27 cellular contexts compared by ENCODE assay signal in genomic region chr17:41366070-41366469, GRCh38. TPM values are rescaled to one million over a fixed set of nuclear protein-coding genes. Genes with fewer than 3 reads are reported as not detected.
"Had no signal": no experiment of that assay in that cellular context is flagged by ENCODE, and none has a peak within 500 bp of the region (broad histone marks: within the 10 kb centered on the region; RNA-seq: fewer than 3 reads in every experiment).

No MANE protein-coding gene starts in this region.

- H3K4me3 ChIP-seq: coronary artery, dorsolateral prefrontal cortex, esophagus squamous epithelium, gastroesophageal sphincter, heart left ventricle, left lung, lower lobe of right lung, mucosa of descending colon had no signal

- H3K4me1 Mint-ChIP-seq: naive B cell had no signal

- H3K4me3 Mint-ChIP-seq: naive B cell had no signal

- H3K27ac Mint-ChIP-seq: naive B cell had no signal

- H3K4me1 ChIP-seq: gastroesophageal sphincter, heart left ventricle, left lung, lower lobe of right lung had no signal

- H3K27me3 ChIP-seq: esophagus squamous epithelium, gastroesophageal sphincter had no signal

- H3K36me3 ChIP-seq: esophagus squamous epithelium, gastroesophageal sphincter, heart left ventricle, left lung, lower lobe of right lung had no signal

- ATAC-seq: esophagus mucosa, gastroesophageal sphincter, heart left ventricle, left cardiac atrium, left lung, left ventricle myocardium superior, lower lobe of right lung, mucosa of descending colon had no signal

- H3K36me3 Mint-ChIP-seq: naive B cell had no signal

- H3K27ac ChIP-seq: coronary artery, dorsolateral prefrontal cortex, esophagus squamous epithelium, gastroesophageal sphincter, heart left ventricle, left lung, lower lobe of right lung had no signal

- DNase-seq: dermis blood vessel endothelial cell; dorsolateral prefrontal cortex; effector CD4-positive, alpha-beta T cell; effector memory CD4-positive, alpha-beta T cell; erythroblast; esophagus squamous epithelium; foreskin fibroblast; heart left ventricle; hippocampal formation; left cardiac atrium; left lung; left ventricle myocardium superior; lower lobe of right lung; mesendoderm; midbrain; mucosa of descending colon; naive B cell had no signal

- H3K9me3 ChIP-seq: esophagus squamous epithelium, gastroesophageal sphincter, heart left ventricle, left lung, lower lobe of right lung, mucosa of descending colon had no signal

RNA-seq across cellular contexts. Expression of gene KRT33B, which starts 3.5 kb away (rescaled TPM):
- total RNA-seq: cerebellum, dermis blood vessel endothelial cell, endothelial cell of umbilical vein, esophagus mucosa, frontal cortex, gastroesophageal sphincter, heart left ventricle, left cardiac atrium, left lung, left ventricle myocardium superior, lower lobe of right lung, lung microvascular endothelial cell, mucosa of descending colon had no signal
- polyA plus RNA-seq: endothelial cell of umbilical vein, heart left ventricle had no signal

RNA-seq across cellular contexts. Expression of gene KRT33A, which starts 15.4 kb away (rescaled TPM):
- total RNA-seq: cerebellum, dermis blood vessel endothelial cell, dorsolateral prefrontal cortex, endothelial cell of umbilical vein, frontal cortex, gastroesophageal sphincter, heart left ventricle, kidney epithelial cell, left cardiac atrium, left lung, left ventricle myocardium superior, lower lobe of right lung, lung microvascular endothelial cell, mucosa of descending colon, myocyte had no signal
- polyA plus RNA-seq: endothelial cell of umbilical vein, heart left ventricle, keratinocyte had no signal

RNA-seq across cellular contexts. Expression of gene KRT34, which starts 16.0 kb away (rescaled TPM):
- total RNA-seq: cerebellum, endothelial cell of umbilical vein, heart left ventricle, left cardiac atrium, left lung, left ventricle myocardium superior, lower lobe of right lung, lung microvascular endothelial cell, mucosa of descending colon had no signal
- polyA plus RNA-seq: endothelial cell of umbilical vein, heart left ventricle had no signal

RNA-seq across cellular contexts. Expression of gene KRT31, which starts 31.3 kb away (rescaled TPM):
- total RNA-seq: cerebellum, dermis blood vessel endothelial cell, endothelial cell of umbilical vein, gastroesophageal sphincter, heart left ventricle, kidney epithelial cell, left cardiac atrium, left lung, left ventricle myocardium superior, lower lobe of right lung, lung microvascular endothelial cell, mucosa of descending colon had no signal
- polyA plus RNA-seq: endothelial cell of umbilical vein, heart left ventricle had no signal

RNA-seq across cellular contexts. Expression of gene KRTAP17-1, which starts 50.6 kb away (rescaled TPM):
- total RNA-seq: cerebellum, dermis blood vessel endothelial cell, dorsolateral prefrontal cortex, endothelial cell of umbilical vein, esophagus mucosa, esophagus squamous epithelium, frontal cortex, gastroesophageal sphincter, heart left ventricle, kidney epithelial cell, left cardiac atrium, left lung, left ventricle myocardium superior, lower lobe of right lung, lung microvascular endothelial cell, mucosa of descending colon, myocyte had no signal
- polyA plus RNA-seq: endothelial cell of umbilical vein, heart left ventricle, keratinocyte had no signal
